ENCODE assay signal across 25 cellular contexts in the genomic region with DNA sequence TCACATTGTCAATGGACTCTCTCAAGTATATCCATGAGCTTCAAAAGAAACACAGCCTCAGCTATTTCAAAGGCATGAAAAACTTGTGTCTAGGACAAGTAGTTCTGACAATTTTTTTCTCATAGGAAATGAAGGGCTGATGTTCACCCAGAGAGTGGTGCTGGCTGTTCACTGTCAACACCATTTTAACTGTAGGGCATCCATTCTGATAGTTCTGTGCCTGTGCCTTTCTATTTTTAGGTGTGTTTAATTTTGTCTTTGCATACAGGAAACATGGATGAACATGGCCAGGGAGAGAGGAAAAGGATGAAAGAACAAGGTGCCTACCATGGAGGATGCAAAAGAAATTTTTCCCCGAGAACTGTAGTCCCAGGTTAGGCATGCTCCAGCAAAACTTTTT.
"Had no signal": no experiment of that assay in that cellular context is flagged by ENCODE, and none has a peak within 500 bp of the region (broad histone marks: within the 10 kb centered on the region; RNA-seq: fewer than 3 reads in every experiment).

No MANE protein-coding gene starts in this region.

- H3K9me3 ChIP-seq: ascending aorta, breast epithelium, esophagus squamous epithelium, gastroesophageal sphincter had no signal

- H3K27me3 ChIP-seq: ascending aorta, breast epithelium, esophagus squamous epithelium, gastroesophageal sphincter had no signal

- H3K9me3 Mint-ChIP-seq: activated CD4-positive, alpha-beta memory T cell treated with anti-CD3 and anti-CD28 coated beads for 36 hours; activated CD4-positive, alpha-beta T cell treated with anti-CD3 and anti-CD28 coated beads, Interleukin-2, amount 10 ng/mL, durations not matched to agents 24 days and 14 days; activated naive CD4-positive, alpha-beta T cell treated with anti-CD3 and anti-CD28 coated beads, Interleukin-2, amount 10 ng/mL, durations not matched to agents 7 days and 5 days; activated naive CD4-positive, alpha-beta T cell treated with anti-CD3 and anti-CD28 coated beads, Interleukin-2, amount 50 U/mL, for 72 hours; activated naive CD8-positive, alpha-beta T cell treated with anti-CD3 and anti-CD28 coated beads, Interleukin-2, amount 10 ng/mL, durations not matched to agents 7 days and 5 days; brain had no signal

- H3K36me3 ChIP-seq: ascending aorta, breast epithelium, esophagus squamous epithelium, gastroesophageal sphincter had no signal

- H3K36me3 Mint-ChIP-seq: activated CD4-positive, alpha-beta memory T cell treated with anti-CD3 and anti-CD28 coated beads for 36 hours; activated CD8-positive, alpha-beta memory T cell treated with anti-CD3 and anti-CD28 coated beads, Interleukin-2, amount 10 ng/mL, durations not matched to agents 7 days and 5 days; activated naive CD4-positive, alpha-beta T cell treated with anti-CD3 and anti-CD28 coated beads, Interleukin-2, amount 10 ng/mL, durations not matched to agents 7 days and 5 days; activated naive CD4-positive, alpha-beta T cell treated with anti-CD3 and anti-CD28 coated beads, Interleukin-2, amount 50 U/mL, for 72 hours; activated naive CD8-positive, alpha-beta T cell treated with anti-CD3 and anti-CD28 coated beads, Interleukin-2, amount 10 ng/mL, durations not matched to agents 7 days and 5 days; brain had no signal

- H3K27ac ChIP-seq: breast epithelium, epithelial cell of prostate had no signal

- H3K4me1 ChIP-seq: breast epithelium had no signal

- DNase-seq: activated CD4-positive, alpha-beta memory T cell treated with anti-CD3 and anti-CD28 coated beads for 36 hours; activated CD4-positive, alpha-beta T cell treated with anti-CD3 and anti-CD28 coated beads for 36 hours; activated CD4-positive, alpha-beta T cell treated with anti-CD3 and anti-CD28 coated beads, Interleukin-2, amount 10 ng/mL, durations not matched to agents 24 days and 14 days; activated CD4-positive, CD25-positive, alpha-beta regulatory T cell; activated CD4-positive, CD25-positive, alpha-beta regulatory T cell treated with anti-CD3 and anti-CD28 coated beads, Interleukin-2, amount 50 U/mL, for 72 hours; activated CD8-positive, alpha-beta memory T cell treated with anti-CD3 and anti-CD28 coated beads, Interleukin-2, amount 10 ng/mL, durations not matched to agents 7 days and 5 days; activated CD8-positive, alpha-beta memory T cell treated with anti-CD3 and anti-CD28 coated beads, Interleukin-2, amount 50 U/mL, for 4 hours; activated CD8-positive, alpha-beta T cell treated with anti-CD3 and anti-CD28 coated beads, Interleukin-2, amount 10 ng/mL, durations not matched to agents 7 days and 5 days; activated gamma-delta T cell; activated naive CD4-positive, alpha-beta T cell; activated naive CD4-positive, alpha-beta T cell treated with anti-CD3 and anti-CD28 coated beads, Interleukin-2, amount 10 ng/mL, durations not matched to agents 7 days and 5 days; activated naive CD8-positive, alpha-beta T cell treated with anti-CD3 and anti-CD28 coated beads, Interleukin-2, amount 10 ng/mL, durations not matched to agents 7 days and 5 days; activated T-cell treated with anti-CD3 and anti-CD28 coated beads, Interleukin-2, amount 50 U/mL, for 1 hour; activated T-cell treated with anti-CD3 and anti-CD28 coated beads, Interleukin-2, amount 50 U/mL, for 48 hours; caudate nucleus; effector CD8-positive, alpha-beta T cell; esophagus squamous epithelium; foreskin melanocyte; T-helper 2 cell had no signal

- H3K4me3 Mint-ChIP-seq: activated CD4-positive, alpha-beta memory T cell treated with anti-CD3 and anti-CD28 coated beads for 36 hours; activated CD4-positive, alpha-beta T cell treated with anti-CD3 and anti-CD28 coated beads for 36 hours; activated CD4-positive, alpha-beta T cell treated with anti-CD3 and anti-CD28 coated beads, Interleukin-2, amount 10 ng/mL, durations not matched to agents 24 days and 14 days; activated CD8-positive, alpha-beta memory T cell treated with anti-CD3 and anti-CD28 coated beads, Interleukin-2, amount 10 ng/mL, durations not matched to agents 7 days and 5 days; activated CD8-positive, alpha-beta T cell treated with anti-CD3 and anti-CD28 coated beads, Interleukin-2, amount 10 ng/mL, durations not matched to agents 7 days and 5 days; activated naive CD4-positive, alpha-beta T cell treated with anti-CD3 and anti-CD28 coated beads, Interleukin-2, amount 10 ng/mL, durations not matched to agents 7 days and 5 days; activated naive CD8-positive, alpha-beta T cell treated with anti-CD3 and anti-CD28 coated beads, Interleukin-2, amount 10 ng/mL, durations not matched to agents 7 days and 5 days; brain had no signal

- H3K27me3 Mint-ChIP-seq: activated CD4-positive, alpha-beta T cell treated with anti-CD3 and anti-CD28 coated beads, Interleukin-2, amount 10 ng/mL, durations not matched to agents 24 days and 14 days; activated naive CD4-positive, alpha-beta T cell treated with anti-CD3 and anti-CD28 coated beads, Interleukin-2, amount 10 ng/mL, durations not matched to agents 7 days and 5 days; activated naive CD8-positive, alpha-beta T cell treated with anti-CD3 and anti-CD28 coated beads, Interleukin-2, amount 10 ng/mL, durations not matched to agents 7 days and 5 days; brain had no signal

- ATAC-seq: activated CD4-positive, alpha-beta T cell treated with anti-CD3 and anti-CD28 coated beads for 36 hours; activated CD8-positive, alpha-beta memory T cell treated with anti-CD3 and anti-CD28 coated beads, Interleukin-2, amount 10 ng/mL, durations not matched to agents 7 days and 5 days; activated CD8-positive, alpha-beta T cell treated with anti-CD3 and anti-CD28 coated beads, Interleukin-2, amount 10 ng/mL, durations not matched to agents 7 days and 5 days; activated naive CD4-positive, alpha-beta T cell treated with anti-CD3 and anti-CD28 coated beads, Interleukin-2, amount 50 U/mL, for 72 hours had no signal

- H3K4me3 ChIP-seq: ascending aorta, breast epithelium, esophagus squamous epithelium, gastroesophageal sphincter had no signal

- H3K4me1 Mint-ChIP-seq: activated CD4-positive, alpha-beta T cell treated with anti-CD3 and anti-CD28 coated beads for 36 hours; activated naive CD4-positive, alpha-beta T cell treated with anti-CD3 and anti-CD28 coated beads, Interleukin-2, amount 10 ng/mL, durations not matched to agents 7 days and 5 days had no signal

- H3K27ac Mint-ChIP-seq: activated CD4-positive, alpha-beta memory T cell treated with anti-CD3 and anti-CD28 coated beads for 36 hours; activated CD4-positive, alpha-beta T cell treated with anti-CD3 and anti-CD28 coated beads for 36 hours; activated CD4-positive, alpha-beta T cell treated with anti-CD3 and anti-CD28 coated beads, Interleukin-2, amount 10 ng/mL, durations not matched to agents 24 days and 14 days; activated CD8-positive, alpha-beta memory T cell treated with anti-CD3 and anti-CD28 coated beads, Interleukin-2, amount 10 ng/mL, durations not matched to agents 7 days and 5 days; activated CD8-positive, alpha-beta T cell treated with anti-CD3 and anti-CD28 coated beads, Interleukin-2, amount 10 ng/mL, durations not matched to agents 7 days and 5 days; activated naive CD4-positive, alpha-beta T cell treated with anti-CD3 and anti-CD28 coated beads, Interleukin-2, amount 10 ng/mL, durations not matched to agents 7 days and 5 days; activated naive CD4-positive, alpha-beta T cell treated with anti-CD3 and anti-CD28 coated beads, Interleukin-2, amount 50 U/mL, for 72 hours; activated naive CD8-positive, alpha-beta T cell treated with anti-CD3 and anti-CD28 coated beads, Interleukin-2, amount 10 ng/mL, durations not matched to agents 7 days and 5 days; brain had no signal
